Comparison of ENCODE assay signal across 32 cellular contexts in the genomic region with DNA sequence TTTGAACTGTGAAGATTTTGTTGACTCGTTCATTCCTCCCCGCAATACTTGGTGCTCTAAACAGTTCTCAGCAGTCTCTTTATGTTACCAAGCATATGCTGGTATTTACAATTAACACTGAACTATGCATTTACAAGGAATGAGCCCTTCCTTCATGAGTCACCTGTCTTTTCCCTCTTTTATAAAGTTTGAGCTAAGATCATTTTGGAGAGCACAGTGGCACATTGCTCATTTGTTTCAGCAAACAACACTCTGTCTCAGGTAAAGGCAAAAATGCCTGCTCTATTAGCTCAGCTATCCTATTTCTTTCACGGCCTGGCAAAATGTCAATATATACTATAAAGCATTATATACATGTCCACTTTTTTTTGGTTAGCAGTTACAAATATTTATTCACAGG.
"Had no signal": no experiment of that assay in that cellular context is flagged by ENCODE, and none has a peak within 500 bp of the region (broad histone marks: within the 10 kb centered on the region; RNA-seq: fewer than 3 reads in every experiment).

No MANE protein-coding gene starts in this region.

- ATAC-seq: activated CD8-positive, alpha-beta memory T cell treated with anti-CD3 and anti-CD28 coated beads, Interleukin-2, amount 10 ng/mL, durations not matched to agents 7 days and 5 days; activated T-cell treated with anti-CD3 and anti-CD28 coated beads, Interleukin-2, amount 50 U/mL, for 72 hours had no signal

- DNase-seq: activated CD4-positive, alpha-beta memory T cell treated with anti-CD3 and anti-CD28 coated beads, Interleukin-2, amount 10 ng/mL, durations not matched to agents 7 days and 5 days; activated CD4-positive, alpha-beta T cell treated with anti-CD3 and anti-CD28 coated beads for 1 hour; activated CD4-positive, alpha-beta T cell treated with anti-CD3 and anti-CD28 coated beads for 48 hours; activated CD4-positive, CD25-positive, alpha-beta regulatory T cell; activated CD8-positive, alpha-beta memory T cell treated with anti-CD3 and anti-CD28 coated beads for 24 hours; activated CD8-positive, alpha-beta memory T cell treated with anti-CD3 and anti-CD28 coated beads, Interleukin-2, amount 10 ng/mL, durations not matched to agents 7 days and 5 days; activated gamma-delta T cell; activated naive CD4-positive, alpha-beta T cell treated with Interleukin-2 at 50 U/mL for 16 hours; activated naive CD8-positive, alpha-beta T cell treated with anti-CD3 and anti-CD28 coated beads, Interleukin-2, amount 10 ng/mL, durations not matched to agents 7 days and 5 days; activated T-cell treated with anti-CD3 and anti-CD28 coated beads, Interleukin-2, amount 50 U/mL, for 1 hour; activated T-cell treated with anti-CD3 and anti-CD28 coated beads, Interleukin-2, amount 50 U/mL, for 72 hours; amygdala; NCI-H1092 treated with DMSO at 0.1 percent for 48 hours; NCI-H1417; NCI-H146; NCI-H187; NCI-H2029 treated with DMSO at 0.1 percent for 48 hours; NCI-H345; NCI-H524 treated with DMSO at 0.1 percent for 48 hours; NCI-H748 treated with DMSO at 0.1 percent for 48 hours; NK-92 treated with Interleukin-12 subunit alpha and Interleukin-12 subunit beta, amount 100 ng/mL, for 24 hours; PC-9; Right ventricle myocardium superior; SW 1271; T-helper 1 cell; T-helper 2 cell; T-helper 9 cell; WERI-Rb-1 had no signal

- H3K4me3 ChIP-seq: ascending aorta, PC-9 had no signal

- H3K9me3 Mint-ChIP-seq: activated CD4-positive, alpha-beta memory T cell treated with anti-CD3 and anti-CD28 coated beads, Interleukin-2, amount 10 ng/mL, durations not matched to agents 7 days and 5 days; activated naive CD4-positive, alpha-beta T cell treated with anti-CD3 and anti-CD28 coated beads, Interleukin-2, amount 50 U/mL, for 24 hours; activated naive CD8-positive, alpha-beta T cell treated with anti-CD3 and anti-CD28 coated beads, Interleukin-2, amount 10 ng/mL, durations not matched to agents 7 days and 5 days; activated T-cell treated with anti-CD3 and anti-CD28 coated beads, Interleukin-2, amount 50 U/mL, for 72 hours; activated T-helper 2 cell treated with anti-CD3 and anti-CD28 coated beads, Interferon-gamma antibody, Interleukin-2, Interleukin-4, amounts not matched to agents 10 μg/mL and 5 μg/mL and 100 μg/mL, durations not matched to agents 14 hours and 24 hours and 36 hours had no signal

- H3K27ac ChIP-seq: ascending aorta, PC-9, RWPE1, WERI-Rb-1 had no signal

- H3K9me3 ChIP-seq: ascending aorta had no signal

- H3K36me3 ChIP-seq: ascending aorta, WERI-Rb-1 had no signal

- H3K27me3 ChIP-seq: ascending aorta had no signal

- H3K4me1 Mint-ChIP-seq: activated CD4-positive, alpha-beta memory T cell treated with anti-CD3 and anti-CD28 coated beads, Interleukin-2, amount 10 ng/mL, durations not matched to agents 7 days and 5 days; activated CD8-positive, alpha-beta memory T cell treated with anti-CD3 and anti-CD28 coated beads, Interleukin-2, amount 10 ng/mL, durations not matched to agents 7 days and 5 days; activated naive CD4-positive, alpha-beta T cell treated with anti-CD3 and anti-CD28 coated beads, Interleukin-2, amount 50 U/mL, for 24 hours; activated naive CD8-positive, alpha-beta T cell treated with anti-CD3 and anti-CD28 coated beads, Interleukin-2, amount 10 ng/mL, durations not matched to agents 7 days and 5 days had no signal

- H3K27ac Mint-ChIP-seq: activated CD4-positive, alpha-beta memory T cell treated with anti-CD3 and anti-CD28 coated beads, Interleukin-2, amount 10 ng/mL, durations not matched to agents 7 days and 5 days; activated CD8-positive, alpha-beta memory T cell treated with anti-CD3 and anti-CD28 coated beads, Interleukin-2, amount 10 ng/mL, durations not matched to agents 7 days and 5 days; activated naive CD4-positive, alpha-beta T cell treated with anti-CD3 and anti-CD28 coated beads, Interleukin-2, amount 50 U/mL, for 24 hours; activated naive CD8-positive, alpha-beta T cell treated with anti-CD3 and anti-CD28 coated beads, Interleukin-2, amount 10 ng/mL, durations not matched to agents 7 days and 5 days; activated T-cell treated with anti-CD3 and anti-CD28 coated beads, Interleukin-2, amount 50 U/mL, for 72 hours; activated T-helper 2 cell treated with anti-CD3 and anti-CD28 coated beads, Interferon-gamma antibody, Interleukin-2, Interleukin-4, amounts not matched to agents 10 μg/mL and 5 μg/mL and 100 μg/mL, durations not matched to agents 14 hours and 24 hours and 36 hours had no signal

- H3K4me3 Mint-ChIP-seq: activated CD4-positive, alpha-beta memory T cell treated with anti-CD3 and anti-CD28 coated beads, Interleukin-2, amount 10 ng/mL, durations not matched to agents 7 days and 5 days; activated CD8-positive, alpha-beta memory T cell treated with anti-CD3 and anti-CD28 coated beads, Interleukin-2, amount 10 ng/mL, durations not matched to agents 7 days and 5 days; activated naive CD4-positive, alpha-beta T cell treated with anti-CD3 and anti-CD28 coated beads, Interleukin-2, amount 50 U/mL, for 24 hours; activated naive CD8-positive, alpha-beta T cell treated with anti-CD3 and anti-CD28 coated beads, Interleukin-2, amount 10 ng/mL, durations not matched to agents 7 days and 5 days; activated T-cell treated with anti-CD3 and anti-CD28 coated beads, Interleukin-2, amount 50 U/mL, for 72 hours had no signal

- H3K36me3 Mint-ChIP-seq: activated CD8-positive, alpha-beta memory T cell treated with anti-CD3 and anti-CD28 coated beads, Interleukin-2, amount 10 ng/mL, durations not matched to agents 7 days and 5 days; activated naive CD4-positive, alpha-beta T cell treated with anti-CD3 and anti-CD28 coated beads, Interleukin-2, amount 50 U/mL, for 24 hours; activated naive CD8-positive, alpha-beta T cell treated with anti-CD3 and anti-CD28 coated beads, Interleukin-2, amount 10 ng/mL, durations not matched to agents 7 days and 5 days had no signal
